Comparison of ENCODE assay signal across 4 cellular contexts in the genomic region with DNA sequence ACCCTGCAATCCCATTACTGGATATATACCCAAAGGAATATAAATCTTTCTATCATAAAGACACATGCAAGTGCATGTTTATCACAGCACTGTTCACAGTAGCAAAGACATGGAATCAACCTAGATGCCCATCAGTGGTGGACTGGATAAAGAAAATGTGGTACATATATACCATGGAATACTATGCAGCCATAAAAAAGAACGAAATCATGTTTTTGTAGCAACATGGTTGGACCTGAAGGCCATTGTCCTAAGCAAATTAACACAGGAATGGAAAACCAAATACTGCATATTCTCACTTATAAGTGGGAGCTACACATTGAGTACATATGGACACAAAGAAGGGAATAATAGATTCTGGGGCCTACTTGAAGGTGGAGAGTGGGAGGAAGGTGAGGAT. TPM values are rescaled to one million over a fixed set of nuclear protein-coding genes. Genes with fewer than 3 reads are reported as not detected.
"Had no signal": no experiment of that assay in that cellular context is flagged by ENCODE, and none has a peak within 500 bp of the region (broad histone marks: within the 10 kb centered on the region; RNA-seq: fewer than 3 reads in every experiment).

No MANE protein-coding gene starts in this region.

RNA-seq across cellular contexts. Expression of a gene that starts 30.6 kb away (rescaled TPM):
- total RNA-seq: HT-29, HT1080, IMR-90 had no signal
- polyA plus RNA-seq: IgD-negative memory B cell, IMR-90 had no signal
